In the genomic region with DNA sequence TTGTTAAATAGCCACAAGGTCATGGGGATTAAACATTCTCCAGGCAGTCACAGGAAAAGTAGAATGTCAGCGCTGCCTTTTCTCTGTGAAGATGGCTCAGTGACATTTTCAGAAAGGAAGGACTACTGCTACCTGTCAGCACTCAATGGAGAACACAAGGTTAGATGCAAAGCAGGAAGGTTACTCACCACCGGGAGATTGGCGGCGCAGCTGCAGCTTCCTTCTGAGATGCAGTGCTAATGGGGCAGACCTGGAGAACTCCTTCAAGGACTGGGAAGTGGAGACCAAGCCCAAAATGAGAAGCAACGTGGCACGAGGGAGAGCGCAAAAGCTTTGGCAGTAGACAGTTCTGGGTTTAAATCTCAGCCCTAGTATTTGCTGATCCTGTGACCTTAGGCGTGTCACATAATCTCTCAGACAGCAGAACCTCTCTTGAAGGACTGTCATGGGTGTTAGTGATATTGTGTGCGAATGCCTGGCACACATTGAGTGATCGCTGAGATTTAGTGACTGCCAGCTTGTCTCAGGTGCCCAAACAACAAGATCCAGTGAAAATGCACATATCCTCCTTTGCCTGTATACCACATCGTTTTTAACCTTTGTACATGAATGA, we compare ENCODE assay signal across 1 cellular context.
TF ChIP-seq lines count a peak whose summit lies in the region.

No MANE protein-coding gene starts in this region.

TF ChIP-seq in GM23338, 12 proteins besides CTCF, POLR2A, EP300 and RAD21 (continued from another document):
- TF ChIP-seq, protein P1, sequence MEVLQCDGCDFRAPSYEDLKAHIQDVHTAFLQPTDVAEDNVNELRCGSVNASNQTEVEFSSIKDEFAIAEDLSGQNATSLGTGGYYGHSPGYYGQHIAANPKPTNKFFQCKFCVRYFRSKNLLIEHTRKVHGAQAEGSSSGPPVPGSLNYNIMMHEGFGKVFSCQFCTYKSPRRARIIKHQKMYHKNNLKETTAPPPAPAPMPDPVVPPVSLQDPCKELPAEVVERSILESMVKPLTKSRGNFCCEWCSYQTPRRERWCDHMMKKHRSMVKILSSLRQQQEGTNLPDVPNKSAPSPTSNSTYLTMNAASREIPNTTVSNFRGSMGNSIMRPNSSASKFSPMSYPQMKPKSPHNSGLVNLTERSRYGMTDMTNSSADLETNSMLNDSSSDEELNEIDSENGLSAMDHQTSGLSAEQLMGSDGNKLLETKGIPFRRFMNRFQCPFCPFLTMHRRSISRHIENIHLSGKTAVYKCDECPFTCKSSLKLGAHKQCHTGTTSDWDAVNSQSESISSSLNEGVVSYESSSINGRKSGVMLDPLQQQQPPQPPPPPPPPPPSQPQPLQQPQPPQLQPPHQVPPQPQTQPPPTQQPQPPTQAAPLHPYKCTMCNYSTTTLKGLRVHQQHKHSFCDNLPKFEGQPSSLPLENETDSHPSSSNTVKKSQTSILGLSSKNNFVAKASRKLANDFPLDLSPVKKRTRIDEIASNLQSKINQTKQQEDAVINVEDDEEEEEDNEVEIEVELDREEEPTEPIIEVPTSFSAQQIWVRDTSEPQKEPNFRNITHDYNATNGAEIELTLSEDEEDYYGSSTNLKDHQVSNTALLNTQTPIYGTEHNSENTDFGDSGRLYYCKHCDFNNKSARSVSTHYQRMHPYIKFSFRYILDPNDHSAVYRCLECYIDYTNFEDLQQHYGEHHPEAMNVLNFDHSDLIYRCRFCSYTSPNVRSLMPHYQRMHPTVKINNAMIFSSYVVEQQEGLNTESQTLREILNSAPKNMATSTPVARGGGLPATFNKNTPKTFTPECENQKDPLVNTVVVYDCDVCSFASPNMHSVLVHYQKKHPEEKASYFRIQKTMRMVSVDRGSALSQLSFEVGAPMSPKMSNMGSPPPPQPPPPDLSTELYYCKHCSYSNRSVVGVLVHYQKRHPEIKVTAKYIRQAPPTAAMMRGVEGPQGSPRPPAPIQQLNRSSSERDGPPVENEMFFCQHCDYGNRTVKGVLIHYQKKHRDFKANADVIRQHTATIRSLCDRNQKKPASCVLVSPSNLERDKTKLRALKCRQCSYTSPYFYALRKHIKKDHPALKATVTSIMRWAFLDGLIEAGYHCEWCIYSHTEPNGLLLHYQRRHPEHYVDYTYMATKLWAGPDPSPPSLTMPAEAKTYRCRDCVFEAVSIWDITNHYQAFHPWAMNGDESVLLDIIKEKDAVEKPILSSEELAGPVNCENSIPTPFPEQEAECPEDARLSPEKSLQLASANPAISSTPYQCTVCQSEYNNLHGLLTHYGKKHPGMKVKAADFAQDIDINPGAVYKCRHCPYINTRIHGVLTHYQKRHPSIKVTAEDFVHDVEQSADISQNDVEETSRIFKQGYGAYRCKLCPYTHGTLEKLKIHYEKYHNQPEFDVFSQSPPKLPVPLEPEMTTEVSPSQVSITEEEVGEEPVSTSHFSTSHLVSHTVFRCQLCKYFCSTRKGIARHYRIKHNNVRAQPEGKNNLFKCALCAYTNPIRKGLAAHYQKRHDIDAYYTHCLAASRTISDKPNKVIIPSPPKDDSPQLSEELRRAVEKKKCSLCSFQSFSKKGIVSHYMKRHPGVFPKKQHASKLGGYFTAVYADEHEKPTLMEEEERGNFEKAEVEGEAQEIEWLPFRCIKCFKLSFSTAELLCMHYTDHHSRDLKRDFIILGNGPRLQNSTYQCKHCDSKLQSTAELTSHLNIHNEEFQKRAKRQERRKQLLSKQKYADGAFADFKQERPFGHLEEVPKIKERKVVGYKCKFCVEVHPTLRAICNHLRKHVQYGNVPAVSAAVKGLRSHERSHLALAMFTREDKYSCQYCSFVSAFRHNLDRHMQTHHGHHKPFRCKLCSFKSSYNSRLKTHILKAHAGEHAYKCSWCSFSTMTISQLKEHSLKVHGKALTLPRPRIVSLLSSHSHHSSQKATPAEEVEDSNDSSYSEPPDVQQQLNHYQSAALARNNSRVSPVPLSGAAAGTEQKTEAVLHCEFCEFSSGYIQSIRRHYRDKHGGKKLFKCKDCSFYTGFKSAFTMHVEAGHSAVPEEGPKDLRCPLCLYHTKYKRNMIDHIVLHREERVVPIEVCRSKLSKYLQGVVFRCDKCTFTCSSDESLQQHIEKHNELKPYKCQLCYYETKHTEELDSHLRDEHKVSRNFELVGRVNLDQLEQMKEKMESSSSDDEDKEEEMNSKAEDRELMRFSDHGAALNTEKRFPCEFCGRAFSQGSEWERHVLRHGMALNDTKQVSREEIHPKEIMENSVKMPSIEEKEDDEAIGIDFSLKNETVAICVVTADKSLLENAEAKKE (CRISPR knock-in tag; IDR thresholded peaks at IDR 0.05) = no peak
- TF ChIP-seq EZH2phosphoT487 (IDR thresholded peaks at IDR 0.05; ENCODE audit: unreplicated experiment) (no peak), STAT1 (IDR thresholded peaks at IDR 0.05; ENCODE audit: unreplicated experiment) (no peak), ZNF331 (CRISPR knock-in tag; IDR thresholded peaks at IDR 0.05; ENCODE audit: low read depth) (no peak)
- TF ChIP-seq, protein P2, sequence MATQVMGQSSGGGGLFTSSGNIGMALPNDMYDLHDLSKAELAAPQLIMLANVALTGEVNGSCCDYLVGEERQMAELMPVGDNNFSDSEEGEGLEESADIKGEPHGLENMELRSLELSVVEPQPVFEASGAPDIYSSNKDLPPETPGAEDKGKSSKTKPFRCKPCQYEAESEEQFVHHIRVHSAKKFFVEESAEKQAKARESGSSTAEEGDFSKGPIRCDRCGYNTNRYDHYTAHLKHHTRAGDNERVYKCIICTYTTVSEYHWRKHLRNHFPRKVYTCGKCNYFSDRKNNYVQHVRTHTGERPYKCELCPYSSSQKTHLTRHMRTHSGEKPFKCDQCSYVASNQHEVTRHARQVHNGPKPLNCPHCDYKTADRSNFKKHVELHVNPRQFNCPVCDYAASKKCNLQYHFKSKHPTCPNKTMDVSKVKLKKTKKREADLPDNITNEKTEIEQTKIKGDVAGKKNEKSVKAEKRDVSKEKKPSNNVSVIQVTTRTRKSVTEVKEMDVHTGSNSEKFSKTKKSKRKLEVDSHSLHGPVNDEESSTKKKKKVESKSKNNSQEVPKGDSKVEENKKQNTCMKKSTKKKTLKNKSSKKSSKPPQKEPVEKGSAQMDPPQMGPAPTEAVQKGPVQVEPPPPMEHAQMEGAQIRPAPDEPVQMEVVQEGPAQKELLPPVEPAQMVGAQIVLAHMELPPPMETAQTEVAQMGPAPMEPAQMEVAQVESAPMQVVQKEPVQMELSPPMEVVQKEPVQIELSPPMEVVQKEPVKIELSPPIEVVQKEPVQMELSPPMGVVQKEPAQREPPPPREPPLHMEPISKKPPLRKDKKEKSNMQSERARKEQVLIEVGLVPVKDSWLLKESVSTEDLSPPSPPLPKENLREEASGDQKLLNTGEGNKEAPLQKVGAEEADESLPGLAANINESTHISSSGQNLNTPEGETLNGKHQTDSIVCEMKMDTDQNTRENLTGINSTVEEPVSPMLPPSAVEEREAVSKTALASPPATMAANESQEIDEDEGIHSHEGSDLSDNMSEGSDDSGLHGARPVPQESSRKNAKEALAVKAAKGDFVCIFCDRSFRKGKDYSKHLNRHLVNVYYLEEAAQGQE (IDR thresholded peaks at IDR 0.05; ENCODE audit: unreplicated experiment) = no peak
TF ChIP-seq in GM23338: peak in this region for 0.
